1 cellular context compared by ENCODE assay signal in the genomic region with DNA sequence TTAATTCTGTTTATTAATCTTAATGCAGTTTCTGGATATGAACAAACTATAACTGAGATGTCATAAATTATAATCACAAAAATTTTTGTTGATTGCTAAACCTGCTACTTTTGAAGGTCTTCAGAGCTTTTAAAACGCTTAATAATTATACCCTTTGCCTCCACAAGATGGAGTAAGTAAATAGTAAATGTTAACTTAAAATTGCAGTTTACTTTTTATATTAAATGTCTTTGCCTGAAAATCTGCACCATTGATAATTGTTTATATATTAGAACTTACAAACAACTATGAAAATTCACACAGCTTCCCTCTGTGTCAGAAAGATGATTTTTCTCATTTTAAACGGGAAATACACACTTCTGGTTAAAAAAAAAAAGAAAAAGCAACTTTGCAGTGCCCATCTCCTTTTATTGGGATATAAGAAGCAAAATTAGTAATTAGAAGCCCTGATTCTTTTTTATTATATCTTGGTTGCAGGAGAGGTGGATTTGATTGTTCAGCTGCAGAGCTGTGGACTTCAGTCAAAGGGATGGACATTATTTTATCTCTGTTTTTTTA.
TF ChIP-seq lines count a peak whose summit lies in the region.

No MANE protein-coding gene starts in this region.

TF ChIP-seq in HepG2, 621 proteins besides CTCF, POLR2A, EP300 and RAD21:
- TF ChIP-seq THYN1 (CRISPR knock-in tag; IDR thresholded peaks at IDR 0.05; ENCODE audit: borderline replicate concordance, low read depth) (0 out of 2 replicates have a peak, but pooled peaks have one; percentile 34), STAG1 (CRISPR knock-in tag; IDR thresholded peaks at IDR 0.05) (peak; percentile 34), ZNF264 (CRISPR knock-in tag; IDR thresholded peaks at IDR 0.05) (0 out of 2 replicates have a peak, but pooled peaks have one; percentile 12), SRF (IDR thresholded peaks at IDR 0.05; ENCODE audit: low read depth, low read length) (no peak)
TF ChIP-seq in HepG2: peak in this region for 3.
